Comparison of ENCODE assay signal across 10 cellular contexts in genomic region chr1:21933397-21934248, GRCh38. TPM values are rescaled to one million over a fixed set of nuclear protein-coding genes. Genes with fewer than 3 reads are reported as not detected.
DNase-seq lines count a peak whose midpoint lies in the region; ATAC-seq, FAIRE-seq and TF ChIP-seq lines count a peak whose summit lies in the region.
"Had no signal": no experiment of that assay in that cellular context is flagged by ENCODE, and none has a peak within 500 bp of the region (broad histone marks: within the 10 kb centered on the region; RNA-seq: fewer than 3 reads in every experiment).

No MANE protein-coding gene starts in this region.

- POLR2A ChIA-PET in K562 (lab: Yijun Ruan, JAX): interaction anchor here (0.6 to 3.5 kb wide), 8 partner anchors 10 to 600 kb away, joined by 3 to 27 read pairs (median 4); no protein-coding TSS in a partner anchor

- peaks cover 64 to 74% of the 10 kb centered on the region in 2 experiments for H3K4me1 ChIP-seq in K562 (replicated peaks in 1 of 2; ENCODE audit: control insufficient read depth in 2 of 2, insufficient read depth in 2 of 2, low read length in 2 of 2)
- H3K4me1 ChIP-seq in left lung: peaks cover 55 to 71% of the 10 kb centered on the region in 2 donors
- H3K4me1 ChIP-seq in upper lobe of right lung: peaks cover 61% of the 10 kb centered on the region

- in situ Hi-C loops in K562 (cut with MboI): no loop called here

- H3K79me2 ChIP-seq in K562 (ENCODE audit: control insufficient read depth, insufficient read depth, low read length): peaks cover 80% of the 10 kb centered on the region

- TF ChIP-seq CTCF in K562 (IDR thresholded peaks at IDR 0.05 in 2 of 3, conservative IDR thresholded peaks at IDR 0.05 in 1 of 3; ENCODE audit: insufficient read depth in 2 of 3, low read depth in 1 of 3, low read length in 3 of 3) (no peak), left lung (IDR thresholded peaks at IDR 0.05) (no peak), upper lobe of right lung (IDR thresholded peaks at IDR 0.05) (no peak)

- H3K9me1 ChIP-seq in K562 (ENCODE audit: control insufficient read depth, insufficient read depth, low read length): no peaks in the 10 kb centered on the region

- H3K9me3 Mint-ChIP-seq in activated T-cell treated with anti-CD3 and anti-CD28 coated beads, Interleukin-2, amount 50 U/mL, for 4 hours: no peaks in the 10 kb centered on the region
- H3K9me3 Mint-ChIP-seq in stimulated activated effector memory CD8-positive, alpha-beta T cell treated with anti-CD3 and anti-CD28 coated beads, Interleukin-12 subunit alpha, Interleukin-12 subunit beta, amount 100 ng/mL, for 72 hours: no peaks in the 10 kb centered on the region

- TF ChIP-seq RAD21 in K562 (CRISPR knock-in tag; conservative IDR thresholded peaks at IDR 0.05 in 1 of 2, IDR thresholded peaks at IDR 0.05 in 1 of 2): no peak

- no peaks in the 10 kb centered on the region for H3K36me3 Mint-ChIP-seq in activated T-cell treated with anti-CD3 and anti-CD28 coated beads, Interleukin-2, amount 50 U/mL, for 4 hours (ENCODE audit: insufficient read depth)
- H3K36me3 Mint-ChIP-seq in stimulated activated effector memory CD8-positive, alpha-beta T cell treated with anti-CD3 and anti-CD28 coated beads, Interleukin-12 subunit alpha, Interleukin-12 subunit beta, amount 100 ng/mL, for 72 hours: no peaks in the 10 kb centered on the region

- FAIRE-seq in K562 (lab: Jason Lieb, UNC): peak; percentile 58

- H3K4me1 Mint-ChIP-seq in activated T-cell treated with anti-CD3 and anti-CD28 coated beads, Interleukin-2, amount 50 U/mL, for 4 hours (ENCODE audit: low read depth): peaks cover 19% of the 10 kb centered on the region
- peaks cover 17% of the 10 kb centered on the region for H3K4me1 Mint-ChIP-seq in stimulated activated effector memory CD8-positive, alpha-beta T cell treated with anti-CD3 and anti-CD28 coated beads, Interleukin-12 subunit alpha, Interleukin-12 subunit beta, amount 100 ng/mL, for 72 hours

- H3K4me2 ChIP-seq in K562 (ENCODE audit: insufficient read depth, low read length): peak overlapping the region; percentile 65

- H3K4me3 Mint-ChIP-seq in activated T-cell treated with anti-CD3 and anti-CD28 coated beads, Interleukin-2, amount 50 U/mL, for 4 hours: peak overlapping the region; percentile 22
- H3K4me3 Mint-ChIP-seq in stimulated activated effector memory CD8-positive, alpha-beta T cell treated with anti-CD3 and anti-CD28 coated beads, Interleukin-12 subunit alpha, Interleukin-12 subunit beta, amount 100 ng/mL, for 72 hours: no peak overlapping the region

- H4K20me1 ChIP-seq in K562 (replicated peaks; ENCODE audit: control insufficient read depth, insufficient read depth, low read length): peaks cover 8% of the 10 kb centered on the region; the same call in 1 of the 2 replicates

- no peak overlapping the region for H2AFZ ChIP-seq in K562 (ENCODE audit: low read depth, low read length)

- no TSS peak for BruUV-seq in K562 (replicated peaks; lab: Mats Ljungman, UMichigan)

- no peak for DNase-seq in activated T-cell treated with anti-CD3 and anti-CD28 coated beads, Interleukin-2, amount 50 U/mL, for 4 hours
- no peak for DNase-seq in activated T-cell treated with anti-CD3 and anti-CD28 coated beads, Interleukin-2, amount 50 U/mL, for 48 hours
- peak in 1 of 4 experiments; percentile 77 for DNase-seq in K562 (ENCODE audit: extremely low read depth in 1 of 4, low spot score in 3 of 4)
- DNase-seq in left lung: peak; percentile 82 to 83
- DNase-seq in upper lobe of right lung: peak; percentile 88
- DNase-seq in stimulated activated effector memory CD8-positive, alpha-beta T cell treated with anti-CD3 and anti-CD28 coated beads, Interleukin-12 subunit alpha, Interleukin-12 subunit beta, amount 100 ng/mL, for 72 hours (ENCODE audit: low spot score in 2 of 2): no peak
- DNase-seq in NK-92 (lab: John Stamatoyannopoulos, UW; ENCODE audit: unreplicated experiment): no peak
- DNase-seq in middle frontal gyrus (ENCODE audit: extremely low spot score, low spot score): no peak

- H3K27me3 ChIP-seq in K562 (ENCODE audit: control insufficient read depth in 2 of 2, insufficient read depth in 2 of 2, low read length in 2 of 2): no peaks in the 10 kb centered on the region
- peaks cover 0 to 9% of the 10 kb centered on the region in 2 donors for H3K27me3 ChIP-seq in left lung
- no peaks in the 10 kb centered on the region for H3K27me3 ChIP-seq in upper lobe of right lung

- TF ChIP-seq POLR2A in K562 (conservative IDR thresholded peaks at IDR 0.05): no peak

- H3K27ac ChIP-seq in K562 (ENCODE audit: extremely low read depth, low read depth, low read length) (peak overlapping the region; percentile 45), left lung (peak overlapping the region; percentile 75 to 86), upper lobe of right lung (peak overlapping the region; percentile 80)
- H3K27ac ChIP-seq: C4-2B had no signal

- H3K4me3 ChIP-seq in K562 (peak overlapping the region; percentile 1; the same call in 1 of the 2 replicates), left lung (peak overlapping the region in 1 of 2 donors; percentile 58), upper lobe of right lung (peak overlapping the region; percentile 70)

- WGBS in K562 (ENCODE audit: insufficient coverage, low coverage, missing lambda C conversion rate): 39% methylated on average over 19 of the region's 19 CpGs

- H3K27me3 Mint-ChIP-seq in activated T-cell treated with anti-CD3 and anti-CD28 coated beads, Interleukin-2, amount 50 U/mL, for 4 hours (ENCODE audit: low read depth): peaks cover 6% of the 10 kb centered on the region

- intact Hi-C loops in K562 (cut with micrococcal nuclease) (no loop called here), left lung (cut with DNase I) (no loop called here), upper lobe of right lung (cut with DNase I) (no loop called here)

- no peak for TF ChIP-seq EP300 in K562 (IDR thresholded peaks at IDR 0.05; ENCODE audit: low read length)

- CTCF ChIA-PET in K562 (lab: Yijun Ruan, JAX; ENCODE audit: low intra/inter-chr PET ratio): no interaction called here

- no peaks in the 10 kb centered on the region for H3K9me3 ChIP-seq in K562 (replicated peaks; ENCODE audit: control insufficient read depth, insufficient read depth, low read depth, low read length)
- H3K9me3 ChIP-seq in left lung: no peaks in the 10 kb centered on the region
- H3K9me3 ChIP-seq in upper lobe of right lung: no peaks in the 10 kb centered on the region

- no peak for ATAC-seq in activated T-cell treated with anti-CD3 and anti-CD28 coated beads, Interleukin-2, amount 50 U/mL, for 4 hours
- ATAC-seq in K562 (peak; percentile 25), left lung (peak; percentile 39), upper lobe of right lung (peak; percentile 59)
- ATAC-seq in stimulated activated effector memory CD8-positive, alpha-beta T cell treated with anti-CD3 and anti-CD28 coated beads, Interleukin-12 subunit alpha, Interleukin-12 subunit beta, amount 100 ng/mL, for 72 hours: no peak

- no peak overlapping the region for H3K27ac Mint-ChIP-seq in stimulated activated effector memory CD8-positive, alpha-beta T cell treated with anti-CD3 and anti-CD28 coated beads, Interleukin-12 subunit alpha, Interleukin-12 subunit beta, amount 100 ng/mL, for 72 hours

- H3K9ac ChIP-seq in K562 (ENCODE audit: insufficient read depth in 1 of 2, low read depth in 2 of 2, low read length in 2 of 2): peak overlapping the region; percentile 32 to 77; a peak in 3 of 4 replicates

- H3K36me3 ChIP-seq in K562 (ENCODE audit: control insufficient read depth, insufficient read depth, low read length): peaks cover 47% of the 10 kb centered on the region
- no peaks in the 10 kb centered on the region for H3K36me3 ChIP-seq in left lung
- no peaks in the 10 kb centered on the region for H3K36me3 ChIP-seq in upper lobe of right lung

RNA-seq across cellular contexts. Expression of gene HSPG2, which starts 3.5 kb away (rescaled TPM):
- total RNA-seq in activated T-cell treated with anti-CD3 and anti-CD28 coated beads, Interleukin-2, amount 50 U/mL, for 4 hours: 1 to 10 TPM in 2 of 3 donors, under 1 TPM in 1; 0.92 to 1.7 (median 1.2) TPM
- 232 and 574 TPM in 2 replicates for total RNA-seq in K562 (2011; cell fraction: chromatin; rRNA removed; ENCODE audit: low replicate concordance)
- total RNA-seq in K562 (2011; cell fraction: nucleolus; rRNA removed): 235 and 282 TPM in 2 replicates
- 178 and 183 TPM in 2 replicates for total RNA-seq in K562 (2011; cell fraction: nucleoplasm; rRNA removed)
- total RNA-seq in K562 (2014; rRNA removed): 21.0 and 31.3 TPM in 2 replicates
- 11.4 and 15.7 TPM in 2 replicates for total RNA-seq in K562 (2014; rRNA removed; fragmentation: Illumina TruSeq; extraction: Trizol)
- 13.7 and 17.1 TPM in 2 replicates for total RNA-seq in K562 (2015; rRNA removed; fragmentation: Illumina TruSeq; extraction: Trizol)
- 139 and 160 TPM in 2 replicates for total RNA-seq in K562 (2021)
- polyA plus RNA-seq in K562 (2011; rRNA removed): 9.9 and 20.6 TPM in 2 replicates
- 14.0 and 24.0 TPM in 2 replicates for polyA plus RNA-seq in K562 (2011; cell fraction: cytosol; rRNA removed)
- 101 and 113 TPM in 2 replicates for polyA plus RNA-seq in K562 (2011; cell fraction: nucleus; rRNA removed)
- polyA plus RNA-seq in K562 (2012): 55.2 and 134 TPM in 2 replicates
- polyA plus RNA-seq in K562 (2014; fragmentation: Illumina TruSeq; extraction: Trizol): 30.9 and 52.3 TPM in 2 replicates
- polyA plus RNA-seq in K562 (2014; fragmentation: Nextera tagmentation; extraction: Ambion mirVana): under 1 TPM; 0.14 to 0.86 TPM
- polyA plus RNA-seq in K562 (2014; rRNA removed): 29.9 and 34.2 TPM in 2 replicates
- 23.2 and 36.8 TPM in 2 replicates for polyA minus RNA-seq in K562 (2011; rRNA and poly(A)+ RNA removed)
- 58.5 and 103 TPM in 2 replicates for polyA minus RNA-seq in K562 (2011; cell fraction: cytosol; rRNA and poly(A)+ RNA removed)
- 67.2 and 102 TPM in 2 replicates for polyA minus RNA-seq in K562 (2011; cell fraction: nucleus; rRNA and poly(A)+ RNA removed)
- 100 to 1,000 TPM; 324 to 434 TPM for total RNA-seq in left lung
- total RNA-seq in upper lobe of right lung: 393 TPM

RNA-seq across cellular contexts. Expression of gene CELA3B, which starts 43.2 kb away (rescaled TPM):
- total RNA-seq in activated T-cell treated with anti-CD3 and anti-CD28 coated beads, Interleukin-2, amount 50 U/mL, for 4 hours: 1 to 10 TPM; 2.2 to 5.3 (median 3.6) TPM
- total RNA-seq in K562 (2011; cell fraction: chromatin; rRNA removed; ENCODE audit: low replicate concordance): not detected in 2 replicates
- not detected in 2 replicates for total RNA-seq in K562 (2011; cell fraction: nucleolus; rRNA removed)
- total RNA-seq in K562 (2011; cell fraction: nucleoplasm; rRNA removed): not detected in 2 replicates
- total RNA-seq in K562 (2014; rRNA removed): not detected in 2 replicates
- not detected in 2 replicates for total RNA-seq in K562 (2014; rRNA removed; fragmentation: Illumina TruSeq; extraction: Trizol)
- total RNA-seq in K562 (2015; rRNA removed; fragmentation: Illumina TruSeq; extraction: Trizol): not detected in 2 replicates
- 3.1 and 3.8 TPM in 2 replicates for total RNA-seq in K562 (2021)
- not detected in 2 replicates for polyA plus RNA-seq in K562 (2011; rRNA removed)
- not detected in 2 replicates for polyA plus RNA-seq in K562 (2011; cell fraction: cytosol; rRNA removed)
- not detected in 2 replicates for polyA plus RNA-seq in K562 (2011; cell fraction: nucleus; rRNA removed)
- polyA plus RNA-seq in K562 (2012): not detected in 2 replicates
- polyA plus RNA-seq in K562 (2014; fragmentation: Illumina TruSeq; extraction: Trizol): not detected in 2 replicates
- polyA plus RNA-seq in K562 (2014; fragmentation: Nextera tagmentation; extraction: Ambion mirVana): not detected
- polyA plus RNA-seq in K562 (2014; rRNA removed): not detected in 2 replicates
- polyA minus RNA-seq in K562 (2011; rRNA and poly(A)+ RNA removed): not detected in 2 replicates
- not detected in 2 replicates for polyA minus RNA-seq in K562 (2011; cell fraction: cytosol; rRNA and poly(A)+ RNA removed)
- polyA minus RNA-seq in K562 (2011; cell fraction: nucleus; rRNA and poly(A)+ RNA removed): not detected in 2 replicates
- not detected for total RNA-seq in left lung
- total RNA-seq in upper lobe of right lung: not detected
- total RNA-seq: HT1080 had no signal

Comparison
In these comparisons a context has a peak if more than half of its experiments do, and no peak if none do; other contexts are left out.
1. ATAC-seq: peak in K562 (single experiment), left lung (single experiment) and upper lobe of right lung (single experiment); none in activated T-cell treated with anti-CD3 and anti-CD28 coated beads, Interleukin-2, amount 50 U/mL, for 4 hours (0 of 2) and stimulated activated effector memory CD8-positive, alpha-beta T cell treated with anti-CD3 and anti-CD28 coated beads, Interleukin-12 subunit alpha, Interleukin-12 subunit beta, amount 100 ng/mL, for 72 hours (single experiment).
2. DNase-seq: peak in left lung (2 of 2) and upper lobe of right lung (single experiment); none in activated T-cell treated with anti-CD3 and anti-CD28 coated beads, Interleukin-2, amount 50 U/mL, for 4 hours (single experiment), activated T-cell treated with anti-CD3 and anti-CD28 coated beads, Interleukin-2, amount 50 U/mL, for 48 hours (0 of 2), stimulated activated effector memory CD8-positive, alpha-beta T cell treated with anti-CD3 and anti-CD28 coated beads, Interleukin-12 subunit alpha, Interleukin-12 subunit beta, amount 100 ng/mL, for 72 hours (0 of 2), NK-92 (single experiment) and middle frontal gyrus (single experiment).
3. RNA of gene HSPG2, which starts 3.5 kb away (total RNA-seq): 324 to 434 TPM in left lung, 393 TPM in upper lobe of right lung (single experiment) and 11.4 to 574 TPM in K562; 0.92 to 1.7 TPM in activated T-cell treated with anti-CD3 and anti-CD28 coated beads, Interleukin-2, amount 50 U/mL, for 4 hours; every median in the first group is over 4 times any median in the second.
4. Peak in every context shown above with its lines, with median percentiles within 50 percentile points of each other: H3K27ac ChIP-seq.